ENCODE assay signal across 28 cellular contexts in genomic region chr20:24331939-24332338, GRCh38.
"Had no signal": no experiment of that assay in that cellular context is flagged by ENCODE, and none has a peak within 500 bp of the region (broad histone marks: within the 10 kb centered on the region; RNA-seq: fewer than 3 reads in every experiment).

No MANE protein-coding gene starts in this region.

- H3K4me1 Mint-ChIP-seq: stimulated activated memory B cell treated with anti-CD40 and anti-IgM and Interleukin-4, amounts not matched to agents 10 μg/mL and 1 μg/mL and 100 μg/mL, for 72 hours had no signal

- H3K4me3 Mint-ChIP-seq: stimulated activated effector memory CD8-positive, alpha-beta T cell treated with anti-CD3 and anti-CD28 coated beads, Interleukin-12 subunit alpha, Interleukin-12 subunit beta, amount 100 ng/mL, for 72 hours; stimulated activated memory B cell treated with anti-CD40 and anti-IgM and Interleukin-4, amounts not matched to agents 10 μg/mL and 1 μg/mL and 100 μg/mL, for 72 hours; stimulated activated naive B cell treated with anti-CD40 and anti-IgM and Interleukin-4, amounts not matched to agents 10 μg/mL and 1 μg/mL and 100 μg/mL, for 72 hours; stimulated activated naive CD8-positive, alpha-beta T cell treated with anti-CD3 and anti-CD28 coated beads, Interleukin-15, amount 100 ng/mL, for 72 hours; stimulated activated naive CD8-positive, alpha-beta T cell treated with anti-CD3 and anti-CD28 coated beads, Interleukin-15, Interleukin-2, amounts not matched to agents 100 ng/mL and 50 ng/mL, for 24 hours; type B pancreatic cell had no signal

- H3K36me3 Mint-ChIP-seq: stimulated activated effector memory CD8-positive, alpha-beta T cell treated with anti-CD3 and anti-CD28 coated beads, Interleukin-12 subunit alpha, Interleukin-12 subunit beta, amount 100 ng/mL, for 72 hours; stimulated activated memory B cell treated with anti-CD40 and anti-IgM and Interleukin-4, amounts not matched to agents 10 μg/mL and 1 μg/mL and 100 μg/mL, for 72 hours; stimulated activated naive B cell treated with anti-CD40 and anti-IgM and Interleukin-4, amounts not matched to agents 10 μg/mL and 1 μg/mL and 100 μg/mL, for 72 hours; type B pancreatic cell had no signal

- ATAC-seq: stimulated activated effector memory CD8-positive, alpha-beta T cell treated with anti-CD3 and anti-CD28 coated beads, Interleukin-12 subunit alpha, Interleukin-12 subunit beta, amount 100 ng/mL, for 72 hours; stimulated activated memory B cell treated with anti-CD40 and anti-IgM and Interleukin-4, amounts not matched to agents 10 μg/mL and 1 μg/mL and 100 μg/mL, for 72 hours; stimulated activated naive B cell treated with anti-CD40 and anti-IgM and Interleukin-4, amounts not matched to agents 10 μg/mL and 1 μg/mL and 100 μg/mL, for 72 hours; stimulated activated naive CD8-positive, alpha-beta T cell treated with anti-CD3 and anti-CD28 coated beads, Interleukin-15, amount 100 ng/mL, for 72 hours; stimulated activated naive CD8-positive, alpha-beta T cell treated with anti-CD3 and anti-CD28 coated beads, Interleukin-15, Interleukin-2, amounts not matched to agents 100 U/mL and 50 U/mL, for 24 hours; upper lobe of right lung had no signal

- H3K4me3 ChIP-seq: stomach, suprapubic skin, testis, thoracic aorta, thyroid gland, tibial artery, tibial nerve, transverse colon, upper lobe of left lung, upper lobe of right lung, uterus, vagina had no signal

- H3K27ac Mint-ChIP-seq: stimulated activated effector memory CD8-positive, alpha-beta T cell treated with anti-CD3 and anti-CD28 coated beads, Interleukin-12 subunit alpha, Interleukin-12 subunit beta, amount 100 ng/mL, for 72 hours; stimulated activated memory B cell treated with anti-CD40 and anti-IgM and Interleukin-4, amounts not matched to agents 10 μg/mL and 1 μg/mL and 100 μg/mL, for 72 hours; stimulated activated naive B cell treated with anti-CD40 and anti-IgM and Interleukin-4, amounts not matched to agents 10 μg/mL and 1 μg/mL and 100 μg/mL, for 72 hours; stimulated activated naive CD8-positive, alpha-beta T cell treated with anti-CD3 and anti-CD28 coated beads, Interleukin-15, amount 100 ng/mL, for 72 hours; stimulated activated naive CD8-positive, alpha-beta T cell treated with anti-CD3 and anti-CD28 coated beads, Interleukin-15, Interleukin-2, amounts not matched to agents 100 ng/mL and 50 ng/mL, for 24 hours; type B pancreatic cell had no signal

- H3K9me3 ChIP-seq: stomach, suprapubic skin, testis, thoracic aorta, thyroid gland, tibial artery, tibial nerve, transverse colon, upper lobe of left lung, upper lobe of right lung, uterus, vagina had no signal

- H3K27ac ChIP-seq: stomach, suprapubic skin, testis, thoracic aorta, thyroid gland, tibial artery, tibial nerve, transverse colon, upper lobe of left lung, upper lobe of right lung, uterus, vagina had no signal

- H3K36me3 ChIP-seq: stomach, suprapubic skin, thoracic aorta, thyroid gland, tibial artery, tibial nerve, transverse colon, upper lobe of left lung, upper lobe of right lung, uterus, vagina had no signal

- H3K9me3 Mint-ChIP-seq: stimulated activated effector memory CD8-positive, alpha-beta T cell treated with anti-CD3 and anti-CD28 coated beads, Interleukin-12 subunit alpha, Interleukin-12 subunit beta, amount 100 ng/mL, for 72 hours; stimulated activated naive B cell treated with anti-CD40 and anti-IgM and Interleukin-4, amounts not matched to agents 10 μg/mL and 1 μg/mL and 100 μg/mL, for 72 hours; stimulated activated naive CD8-positive, alpha-beta T cell treated with anti-CD3 and anti-CD28 coated beads, Interleukin-15, amount 100 ng/mL, for 72 hours; stimulated activated naive CD8-positive, alpha-beta T cell treated with anti-CD3 and anti-CD28 coated beads, Interleukin-15, Interleukin-2, amounts not matched to agents 100 ng/mL and 50 ng/mL, for 24 hours; type B pancreatic cell had no signal

- DNase-seq: stimulated activated CD4-positive, alpha-beta T cell treated with anti-CD3 and anti-CD28 coated beads, Interleukin-2, amount 100 ng/mL, for 48 hours; stimulated activated CD4-positive, alpha-beta T cell treated with anti-CD3 and anti-CD28 coated beads, Interleukin-4, amount 100 ng/mL, for 1 hour; stimulated activated CD4-positive, alpha-beta T cell treated with anti-CD3 and anti-CD28 coated beads, Interleukin-4, amount 100 ng/mL, for 24 hours; stimulated activated CD4-positive, alpha-beta T cell treated with anti-CD3 and anti-CD28 coated beads, Interleukin-4, amount 100 ng/mL, for 4 hours; stimulated activated CD8-positive, alpha-beta memory T cell treated with anti-CD3 and anti-CD28 coated beads, Interleukin-4, amount 100 ng/mL, for 48 hours; stimulated activated naive B cell treated with anti-CD40 and anti-IgM and Interleukin-4, amounts not matched to agents 10 μg/mL and 1 μg/mL and 100 μg/mL, for 72 hours; stimulated activated naive CD4-positive, alpha-beta T cell; stimulated activated naive CD4-positive, alpha-beta T cell treated with Interleukin-2 at 50 U/mL for 16 hours; stimulated activated naive CD8-positive, alpha-beta T cell treated with anti-CD3 and anti-CD28 coated beads, Interleukin-15, amount 100 ng/mL, for 72 hours; stimulated activated naive CD8-positive, alpha-beta T cell treated with anti-CD3 and anti-CD28 coated beads, Interleukin-15, Interleukin-2, amounts not matched to agents 100 U/mL and 50 U/mL, for 24 hours; stomach; substantia nigra; testis; thyroid gland; tibial artery; transverse colon; trophoblast cell; upper lobe of left lung; upper lobe of right lung; uterus had no signal

- H3K27me3 ChIP-seq: stomach, suprapubic skin, testis, thyroid gland, tibial artery, tibial nerve, transverse colon, upper lobe of left lung, upper lobe of right lung, uterus, vagina had no signal

- H3K27me3 Mint-ChIP-seq: stimulated activated memory B cell treated with anti-CD40 and anti-IgM and Interleukin-4, amounts not matched to agents 10 μg/mL and 1 μg/mL and 100 μg/mL, for 72 hours; stimulated activated naive B cell treated with anti-CD40 and anti-IgM and Interleukin-4, amounts not matched to agents 10 μg/mL and 1 μg/mL and 100 μg/mL, for 72 hours; stimulated activated naive CD8-positive, alpha-beta T cell treated with anti-CD3 and anti-CD28 coated beads, Interleukin-15, amount 100 ng/mL, for 72 hours; stimulated activated naive CD8-positive, alpha-beta T cell treated with anti-CD3 and anti-CD28 coated beads, Interleukin-15, Interleukin-2, amounts not matched to agents 100 ng/mL and 50 ng/mL, for 24 hours had no signal

- H3K4me1 ChIP-seq: stomach, suprapubic skin, testis, thyroid gland, tibial artery, tibial nerve, transverse colon, upper lobe of left lung, upper lobe of right lung, uterus, vagina had no signal
